Comparison of ENCODE assay signal across 9 cellular contexts in genomic region chr5:160390787-160391696, GRCh38. TPM values are rescaled to one million over a fixed set of nuclear protein-coding genes. Genes with fewer than 3 reads are reported as not detected.
DNase-seq lines count a peak whose midpoint lies in the region; ATAC-seq and TF ChIP-seq lines count a peak whose summit lies in the region.
"Had no signal": no experiment of that assay in that cellular context is flagged by ENCODE, and none has a peak within 500 bp of the region (broad histone marks: within the 10 kb centered on the region; RNA-seq: fewer than 3 reads in every experiment).

No MANE protein-coding gene starts in this region.

- H3K27me3 ChIP-seq in esophagus squamous epithelium (no peaks in the 10 kb centered on the region), testis (no peaks in the 10 kb centered on the region)

- H3K27ac ChIP-seq in OCI-LY7 (ENCODE audit: low read depth, low read length, poor library complexity, severe bottlenecking) (no peak overlapping the region), esophagus squamous epithelium (no peak overlapping the region), testis (no peak overlapping the region)
- H3K27ac ChIP-seq: skin epidermis had no signal

- no peak overlapping the region for H3K4me2 ChIP-seq in OCI-LY7 (ENCODE audit: low read length)

- H3K9me2 ChIP-seq in OCI-LY7 (ENCODE audit: insufficient read depth, low read length), result no peaks in the 10 kb centered on the region

- H4K20me1 ChIP-seq in OCI-LY7 (ENCODE audit: insufficient read depth, low read length), result no peaks in the 10 kb centered on the region

- H3K4me1 ChIP-seq in OCI-LY7 (ENCODE audit: insufficient read depth, low read length, poor library complexity, severe bottlenecking), result no peaks in the 10 kb centered on the region
- H3K4me1 ChIP-seq in esophagus squamous epithelium, result peaks cover 0 to 11% (median 0%) of the 10 kb centered on the region in 3 donors
- no peaks in the 10 kb centered on the region for H3K4me1 ChIP-seq in testis

- TF ChIP-seq POLR2A in esophagus squamous epithelium (IDR thresholded peaks at IDR 0.05) (no peak), testis (IDR thresholded peaks at IDR 0.05) (no peak)

- H3K4me3 ChIP-seq in OCI-LY7 (ENCODE audit: low read depth, low read length, poor library complexity, severe bottlenecking), result no peak overlapping the region
- no peak overlapping the region for H3K4me3 ChIP-seq in esophagus squamous epithelium
- H3K4me3 ChIP-seq in testis, result no peak overlapping the region
- H3K4me3 ChIP-seq: skin epidermis had no signal

- DNase-seq in NCI-H82 (lab: John Stamatoyannopoulos, UW) (peak; percentile 41), NCI-H82 treated with DMSO at 0.1 percent for 48 hours (lab: John Stamatoyannopoulos, UW; ENCODE audit: unreplicated experiment) (no peak), OCI-LY7 (ENCODE audit: low spot score) (peak; percentile 33), esophagus squamous epithelium (lab: John Stamatoyannopoulos, UW) (no peak), testis (no peak), NCI-H1048 (lab: John Stamatoyannopoulos, UW) (no peak), mucosa of gallbladder (ENCODE audit: low spot score) (no peak)

- no peak overlapping the region for H2AFZ ChIP-seq in OCI-LY7 (ENCODE audit: low read length)

- TF ChIP-seq CTCF in OCI-LY7 (conservative IDR thresholded peaks at IDR 0.05; ENCODE audit: low read length) (peak; percentile 93), esophagus squamous epithelium (IDR thresholded peaks at IDR 0.05) (peak; percentile 21 to 57 (median 36)), testis (IDR thresholded peaks at IDR 0.05) (peak; percentile 10 to 40 (median 26))

- POLR2A ChIA-PET in OCI-LY7 (lab: Charles Lee), result interaction anchor here (0.6 to 0.7 kb wide), 4 partner anchors 106 to 382 kb away, joined by 3 to 4 read pairs (median 3); partner anchors contain the start of gene TTC1

- H3K36me3 ChIP-seq in OCI-LY7 (ENCODE audit: insufficient read depth, low read length) (no peaks in the 10 kb centered on the region), esophagus squamous epithelium (no peaks in the 10 kb centered on the region), testis (ENCODE audit: low read depth, missing control alignments) (no peaks in the 10 kb centered on the region)

- WGBS in esophagus squamous epithelium, 2 donors, result 71 to 73% methylated on average over 5 to 8 of the region's 8 CpGs
- WGBS in testis, 2 donors, result 40 to 60% methylated on average over 8 of the region's 8 CpGs

- intact Hi-C loops in OCI-LY7 (cut with micrococcal nuclease; ENCODE audit: unreplicated experiment) (no loop called here), esophagus squamous epithelium (cut with DNase I) (no loop called here), testis (cut with DNase I; ENCODE audit: low total_unique reads) (no loop called here)

- H3K79me2 ChIP-seq in OCI-LY7 (ENCODE audit: insufficient read depth, low read depth, low read length), result no peaks in the 10 kb centered on the region

- no peak for ATAC-seq in GM18907 (IDR thresholded peaks at IDR 0.05; ENCODE audit: unreplicated experiment)

- CTCF ChIA-PET in OCI-LY7 (lab: Charles Lee; ENCODE audit: unreplicated experiment), result interaction anchor here (1.0 kb wide), 1 partner anchor 150 kb away, joined by 3 read pairs; no protein-coding TSS in a partner anchor

- H3K9me3 ChIP-seq in OCI-LY7 (ENCODE audit: low read length), result peaks cover 9% of the 10 kb centered on the region
- H3K9me3 ChIP-seq in esophagus squamous epithelium, result peaks cover 0 to 13% (median 12%) of the 10 kb centered on the region in 3 donors
- no peaks in the 10 kb centered on the region for H3K9me3 ChIP-seq in testis

- BruUV-seq in OCI-LY7 (replicated peaks; lab: Mats Ljungman, UMichigan), result no TSS peak

RNA-seq across cellular contexts. Expression of gene FAM200C, which starts 8.8 kb away (rescaled TPM):
- total RNA-seq in OCI-LY7 (2014; rRNA removed; shearing (Covaris generic)), result 2.4 and 2.7 TPM in 2 replicates
- total RNA-seq in OCI-LY7 (2022) (3.7 and 5.1 TPM in 2 replicates), esophagus squamous epithelium (1 to 10 TPM in 3 of 4 donors, under 1 TPM in 1; 0.87 to 3.2 (median 1.8) TPM), testis (10 to 100 TPM; 10.6 to 11.1 TPM), mucosa of gallbladder (5.4 TPM)
- polyA plus RNA-seq in testis (ENCODE audit: insufficient read depth, low read depth, low replicate concordance), result 5.5 TPM

RNA-seq across cellular contexts. Expression of gene C1QTNF2, which starts 20.6 kb away (rescaled TPM):
- not detected in 2 replicates for total RNA-seq in OCI-LY7 (2014; rRNA removed; shearing (Covaris generic))
- not detected in 2 replicates for total RNA-seq in OCI-LY7 (2022)
- total RNA-seq in esophagus squamous epithelium, result under 1 TPM; 0.23 to 0.95 (median 0.62) TPM
- total RNA-seq in testis, result 1 to 10 TPM; 6.4 to 8.2 TPM
- polyA plus RNA-seq in testis (ENCODE audit: insufficient read depth, low read depth, low replicate concordance), result 3.7 TPM
- 2.2 TPM for total RNA-seq in mucosa of gallbladder

RNA-seq across cellular contexts. Expression of gene SLU7, which starts 27.8 kb away (rescaled TPM):
- 32.2 and 59.7 TPM in 2 replicates for total RNA-seq in OCI-LY7 (2014; rRNA removed; shearing (Covaris generic))
- 46.2 and 55.4 TPM in 2 replicates for total RNA-seq in OCI-LY7 (2022)
- total RNA-seq in esophagus squamous epithelium, result 10 to 100 TPM; 31.9 to 70.2 (median 45.1) TPM
- 10 to 100 TPM; 92.4 to 100.0 TPM for total RNA-seq in testis
- polyA plus RNA-seq in testis (ENCODE audit: insufficient read depth, low read depth, low replicate concordance), result 60.1 TPM
- total RNA-seq in mucosa of gallbladder, result 48.0 TPM

RNA-seq across cellular contexts. Expression of gene PTTG1, which starts 30.6 kb away (rescaled TPM):
- 420 and 480 TPM in 2 replicates for total RNA-seq in OCI-LY7 (2014; rRNA removed; shearing (Covaris generic))
- total RNA-seq in OCI-LY7 (2022) (340 and 428 TPM in 2 replicates), esophagus squamous epithelium (100 to 1,000 TPM in 1 of 4 donors, 10 to 100 TPM in 3; 89.6 to 134 (median 90.1) TPM), testis (100 to 1,000 TPM; 153 to 209 TPM), mucosa of gallbladder (3.7 TPM)
- polyA plus RNA-seq in testis (ENCODE audit: insufficient read depth, low read depth, low replicate concordance), result 429 TPM

Comparison
In these comparisons a context has a peak if more than half of its experiments do, and no peak if none do; other contexts are left out.
1. DNase-seq: peak in NCI-H82 (single experiment) and OCI-LY7 (single experiment); none in NCI-H82 treated with DMSO at 0.1 percent for 48 hours (single experiment), esophagus squamous epithelium (single experiment), testis (single experiment), NCI-H1048 (single experiment) and mucosa of gallbladder (single experiment).
2. CTCF ChIP-seq: peak in every context shown above with its lines; median percentile 93 in OCI-LY7; 36 in esophagus squamous epithelium; 26 in testis.